ENCODE assay signal across 27 cellular contexts in genomic region chr3:4575413-4575812, GRCh38.
A peak's percentile ranks its signal among the peaks of the same experiment; 100 is the strongest.
DNase-seq lines count a peak whose midpoint lies in the region; ATAC-seq and TF ChIP-seq lines count a peak whose summit lies in the region.
"Had no signal": no experiment of that assay in that cellular context is flagged by ENCODE, and none has a peak within 500 bp of the region (broad histone marks: within the 10 kb centered on the region; RNA-seq: fewer than 3 reads in every experiment).

No MANE protein-coding gene starts in this region.

- in situ Hi-C loops in GM23248 (cut with MboI) = no loop called here

- no peaks in the 10 kb centered on the region for H3K36me3 ChIP-seq in GM23248 (ENCODE audit: low read depth)
- no peaks in the 10 kb centered on the region for H3K36me3 ChIP-seq in endodermal cell (ENCODE audit: control insufficient read depth, insufficient read depth, low read length)
- H3K36me3 ChIP-seq: BE2C, esophagus muscularis mucosa, sigmoid colon had no signal

- H3K79me2 ChIP-seq in GM23248 (ENCODE audit: insufficient read depth) = no peaks in the 10 kb centered on the region

- TF ChIP-seq CTCF in fibroblast of the aortic adventitia (IDR thresholded peaks at IDR 0.05; ENCODE audit: insufficient read depth, low read length) = no peak
- TF ChIP-seq CTCF in omental fat pad (IDR thresholded peaks at IDR 0.05) = no peak
- no peak for TF ChIP-seq CTCF in endodermal cell (conservative IDR thresholded peaks at IDR 0.05)

- H3K9me3 Mint-ChIP-seq in activated T-helper 17 cell treated with anti-CD3 and anti-CD28 coated beads, Interleukin-2, amount 50 U/mL, for 72 hours = no peaks in the 10 kb centered on the region
- no peaks in the 10 kb centered on the region for H3K9me3 Mint-ChIP-seq in activated T-cell treated with anti-CD3 and anti-CD28 coated beads, Interleukin-2, amount 50 U/mL, for 24 hours
- no peaks in the 10 kb centered on the region for H3K9me3 Mint-ChIP-seq in endodermal cell
- H3K9me3 Mint-ChIP-seq: activated CD4-positive, alpha-beta T cell treated with anti-CD3 and anti-CD28 coated beads, Interleukin-2, amount 10 ng/mL, durations not matched to agents 24 days and 14 days; activated naive CD8-positive, alpha-beta T cell treated with anti-CD3 and anti-CD28 coated beads, Interleukin-2, amount 10 ng/mL, durations not matched to agents 7 days and 5 days; central memory CD8-positive, alpha-beta T cell; dendritic cell treated with granulocyte-macrophage colony-stimulating factor and Interleukin-4, amounts not matched to agents 40 ng/mL and 50 ng/mL, for 4 days had no signal

- H3K36me3 Mint-ChIP-seq in activated T-helper 17 cell treated with anti-CD3 and anti-CD28 coated beads, Interleukin-2, amount 50 U/mL, for 72 hours (ENCODE audit: low read depth) = no peaks in the 10 kb centered on the region
- no peaks in the 10 kb centered on the region for H3K36me3 Mint-ChIP-seq in activated T-cell treated with anti-CD3 and anti-CD28 coated beads, Interleukin-2, amount 50 U/mL, for 24 hours (ENCODE audit: low read depth)
- H3K36me3 Mint-ChIP-seq in endodermal cell (ENCODE audit: low read depth) = no peaks in the 10 kb centered on the region

- H3K9me3 ChIP-seq in GM23248 (ENCODE audit: low read depth) = no peaks in the 10 kb centered on the region
- no peaks in the 10 kb centered on the region for H3K9me3 ChIP-seq in endodermal cell (ENCODE audit: control insufficient read depth, low read length)
- H3K9me3 ChIP-seq: BE2C, esophagus muscularis mucosa, sigmoid colon had no signal

- no peak for ATAC-seq in activated T-helper 17 cell treated with anti-CD3 and anti-CD28 coated beads, Interleukin-2, amount 50 U/mL, for 72 hours (replicated peaks)
- ATAC-seq in omental fat pad (ENCODE audit: low FRiP score) = peak; percentile 93
- no peak for ATAC-seq in HG03039 (IDR thresholded peaks at IDR 0.05; ENCODE audit: unreplicated experiment)

- H3K27me3 ChIP-seq in GM23248 (replicated peaks; ENCODE audit: insufficient read depth) (no peaks in the 10 kb centered on the region), endodermal cell (ENCODE audit: control insufficient read depth, insufficient read depth, low read length, poor library complexity, severe bottlenecking) (no peaks in the 10 kb centered on the region)
- H3K27me3 ChIP-seq: BE2C, esophagus muscularis mucosa, sigmoid colon had no signal

- H3K27ac Mint-ChIP-seq in activated T-helper 17 cell treated with anti-CD3 and anti-CD28 coated beads, Interleukin-2, amount 50 U/mL, for 72 hours = peak overlapping the region; percentile 6
- no peak overlapping the region for H3K27ac Mint-ChIP-seq in activated T-cell treated with anti-CD3 and anti-CD28 coated beads, Interleukin-2, amount 50 U/mL, for 24 hours
- H3K27ac Mint-ChIP-seq in endodermal cell = no peak overlapping the region
- H3K27ac Mint-ChIP-seq: activated CD4-positive, alpha-beta T cell treated with anti-CD3 and anti-CD28 coated beads, Interleukin-2, amount 10 ng/mL, durations not matched to agents 24 days and 14 days; activated naive CD8-positive, alpha-beta T cell treated with anti-CD3 and anti-CD28 coated beads, Interleukin-2, amount 10 ng/mL, durations not matched to agents 7 days and 5 days; dendritic cell treated with granulocyte-macrophage colony-stimulating factor and Interleukin-4, amounts not matched to agents 40 ng/mL and 50 ng/mL, for 4 days had no signal

- no peak overlapping the region for H3K4me2 ChIP-seq in GM23248 (ENCODE audit: unreplicated experiment)

- DNase-seq in GM23248 (peak; percentile 2), fibroblast of the aortic adventitia (ENCODE audit: low read depth) (peak; percentile 42), omental fat pad (ENCODE audit: low spot score) (no peak), NOMO-1 (lab: John Stamatoyannopoulos, UW; ENCODE audit: unreplicated experiment in 2 of 2) (no peak), endodermal cell (no peak)
- no peak for DNase-seq in activated T-cell treated with anti-CD3 and anti-CD28 coated beads, Interleukin-2, amount 50 U/mL, for 24 hours
- DNase-seq: ACHN; activated CD4-positive, alpha-beta T cell treated with anti-CD3 and anti-CD28 coated beads, Interleukin-2, amount 10 ng/mL, durations not matched to agents 24 days and 14 days; activated effector memory CD4-positive, alpha-beta T cell treated with anti-CD3 and anti-CD28 coated beads, Interleukin-2, amount 50 U/mL, for 16 hours; activated naive CD8-positive, alpha-beta T cell treated with anti-CD3 and anti-CD28 coated beads, Interleukin-2, amount 10 ng/mL, durations not matched to agents 7 days and 5 days; BE2C; DMS153; H7; Karpas-422; NCI-H1436 treated with DMSO at 0.1 percent for 48 hours; NCI-H446; NCI-H774; posterior cingulate gyrus; sigmoid colon; stimulated activated CD4-positive, alpha-beta T cell treated with anti-CD3 and anti-CD28 coated beads, Interleukin-4, amount 100 ng/mL, for 4 hours; substantia nigra; trophoblast cell had no signal

- no peaks in the 10 kb centered on the region for H3K9me2 ChIP-seq in GM23248 (ENCODE audit: insufficient read depth)

- H3K4me3 Mint-ChIP-seq in activated T-helper 17 cell treated with anti-CD3 and anti-CD28 coated beads, Interleukin-2, amount 50 U/mL, for 72 hours = no peak overlapping the region
- no peak overlapping the region for H3K4me3 Mint-ChIP-seq in activated T-cell treated with anti-CD3 and anti-CD28 coated beads, Interleukin-2, amount 50 U/mL, for 24 hours
- H3K4me3 Mint-ChIP-seq in endodermal cell = no peak overlapping the region
- H3K4me3 Mint-ChIP-seq: activated CD4-positive, alpha-beta T cell treated with anti-CD3 and anti-CD28 coated beads, Interleukin-2, amount 10 ng/mL, durations not matched to agents 24 days and 14 days; activated naive CD8-positive, alpha-beta T cell treated with anti-CD3 and anti-CD28 coated beads, Interleukin-2, amount 10 ng/mL, durations not matched to agents 7 days and 5 days; central memory CD8-positive, alpha-beta T cell; dendritic cell treated with granulocyte-macrophage colony-stimulating factor and Interleukin-4, amounts not matched to agents 40 ng/mL and 50 ng/mL, for 4 days had no signal

- no peaks in the 10 kb centered on the region for H3K27me3 Mint-ChIP-seq in activated T-helper 17 cell treated with anti-CD3 and anti-CD28 coated beads, Interleukin-2, amount 50 U/mL, for 72 hours
- H3K27me3 Mint-ChIP-seq in activated T-cell treated with anti-CD3 and anti-CD28 coated beads, Interleukin-2, amount 50 U/mL, for 24 hours = no peaks in the 10 kb centered on the region
- H3K27me3 Mint-ChIP-seq in endodermal cell (ENCODE audit: insufficient read depth) = no peaks in the 10 kb centered on the region
- H3K27me3 Mint-ChIP-seq: activated CD4-positive, alpha-beta T cell treated with anti-CD3 and anti-CD28 coated beads, Interleukin-2, amount 10 ng/mL, durations not matched to agents 24 days and 14 days; activated naive CD8-positive, alpha-beta T cell treated with anti-CD3 and anti-CD28 coated beads, Interleukin-2, amount 10 ng/mL, durations not matched to agents 7 days and 5 days; central memory CD8-positive, alpha-beta T cell; dendritic cell treated with granulocyte-macrophage colony-stimulating factor and Interleukin-4, amounts not matched to agents 40 ng/mL and 50 ng/mL, for 4 days had no signal

- H3F3A ChIP-seq in GM23248 (ENCODE audit: insufficient read depth) = no peaks in the 10 kb centered on the region

- H3K4me1 ChIP-seq in GM23248 (ENCODE audit: insufficient read depth) = no peaks in the 10 kb centered on the region
- peaks cover 5% of the 10 kb centered on the region for H3K4me1 ChIP-seq in endodermal cell (ENCODE audit: control insufficient read depth, insufficient read depth, low read length)
- H3K4me1 ChIP-seq: BE2C had no signal

- 6 to 13% methylated on average over 1 of the region's 1 CpG for WGBS in GM23248 (ENCODE audit: low coverage in 1 of 2, low lambda C conversion rate in 2 of 2, missing lambda C conversion rate in 2 of 2), 2 experiments
- 78 to 84% methylated on average over 1 of the region's 1 CpG for WGBS in endodermal cell (ENCODE audit: insufficient coverage in 1 of 2, insufficient read length in 1 of 2), 2 experiments

- H3K9ac ChIP-seq in GM23248 (no peak overlapping the region), endodermal cell (ENCODE audit: extremely low read depth, low read length, poor library complexity, severe bottlenecking) (no peak overlapping the region)

- no peak overlapping the region for H2AFZ ChIP-seq in GM23248

- H3K4me1 Mint-ChIP-seq in activated T-helper 17 cell treated with anti-CD3 and anti-CD28 coated beads, Interleukin-2, amount 50 U/mL, for 72 hours = peaks cover 9% of the 10 kb centered on the region
- H3K4me1 Mint-ChIP-seq in activated T-cell treated with anti-CD3 and anti-CD28 coated beads, Interleukin-2, amount 50 U/mL, for 24 hours (ENCODE audit: low read depth) = peaks cover 10% of the 10 kb centered on the region
- H3K4me1 Mint-ChIP-seq in endodermal cell = peaks cover 6% of the 10 kb centered on the region

- H3K4me3 ChIP-seq in GM23248 = no peak overlapping the region
- H3K4me3 ChIP-seq in fibroblast of the aortic adventitia (ENCODE audit: low read depth, low read length) = no peak overlapping the region
- H3K4me3 ChIP-seq in endodermal cell (ENCODE audit: low read length) = no peak overlapping the region
- H3K4me3 ChIP-seq: esophagus muscularis mucosa, sigmoid colon had no signal

- no peaks in the 10 kb centered on the region for H4K20me1 ChIP-seq in GM23248 (ENCODE audit: insufficient read depth)

- H3K27ac ChIP-seq in GM23248 = no peak overlapping the region
- no peak overlapping the region for H3K27ac ChIP-seq in endodermal cell (ENCODE audit: low read depth, low read length)

Comparison
In these comparisons a context has a peak if more than half of its experiments do, and no peak if none do; other contexts are left out.
1. DNase-seq: peak in GM23248 (single experiment) and fibroblast of the aortic adventitia (single experiment); none in omental fat pad (single experiment), activated T-cell treated with anti-CD3 and anti-CD28 coated beads, Interleukin-2, amount 50 U/mL, for 24 hours (single experiment), NOMO-1 (0 of 2) and endodermal cell (single experiment).